28 cellular contexts compared by ENCODE assay signal in the genomic region with DNA sequence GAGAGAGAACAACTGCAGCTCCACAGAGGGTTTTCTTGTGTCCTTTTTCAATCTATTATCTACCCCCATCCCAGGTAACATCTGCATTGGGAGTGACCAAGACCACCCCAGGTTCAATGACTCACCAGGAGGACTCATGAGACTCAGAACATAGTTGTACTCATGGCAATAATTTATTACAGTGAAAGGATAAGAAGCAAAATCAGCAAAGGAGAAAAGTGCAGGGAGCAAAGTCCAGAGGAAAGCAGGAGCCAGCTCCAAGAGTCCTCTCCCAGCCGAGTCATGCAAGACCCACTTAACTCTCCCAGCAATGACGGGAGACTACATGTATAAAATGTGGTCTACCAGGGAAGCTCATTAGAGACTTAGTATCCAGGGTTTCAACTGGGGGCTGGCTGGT.
A peak's percentile ranks its signal among the peaks of the same experiment; 100 is the strongest.
DNase-seq lines count a peak whose midpoint lies in the region; ATAC-seq and TF ChIP-seq lines count a peak whose summit lies in the region.
"Had no signal": no experiment of that assay in that cellular context is flagged by ENCODE, and none has a peak within 500 bp of the region (broad histone marks: within the 10 kb centered on the region; RNA-seq: fewer than 3 reads in every experiment).

No MANE protein-coding gene starts in this region.

- no peak overlapping the region for H3K18ac ChIP-seq in H9 (ENCODE audit: insufficient read length, low read depth, low read length)

- no peak overlapping the region for H3K14ac ChIP-seq in H9 (ENCODE audit: insufficient read depth, low read length)

- DNase-seq in H9 (no peak), M059J (ENCODE audit: low read depth) (peak; percentile 16), astrocyte of the spinal cord (ENCODE audit: low read depth, low spot score) (peak; percentile 45), mucosa of gallbladder (ENCODE audit: low spot score) (peak; percentile 52)
- DNase-seq in activated T-cell treated with anti-CD3 and anti-CD28 coated beads, Interleukin-2, amount 50 U/mL, for 24 hours = no peak
- DNase-seq: activated CD4-positive, alpha-beta T cell treated with anti-CD3 and anti-CD28 coated beads for 4 hours; activated CD8-positive, alpha-beta memory T cell treated with anti-CD3 and anti-CD28 coated beads, Interleukin-2, amount 10 ng/mL, durations not matched to agents 7 days and 5 days; activated naive CD8-positive, alpha-beta T cell treated with anti-CD3 and anti-CD28 coated beads, Interleukin-2, amount 10 ng/mL, durations not matched to agents 7 days and 5 days; CD4-positive, CD25-positive, alpha-beta regulatory T cell; DMS79; heart left ventricle; KBM-7; left ventricle myocardium inferior; MV-4-11; naive thymus-derived CD8-positive, alpha-beta T cell; NCI-H1694; NCI-H2171 treated with DMSO at 0.1 percent for 48 hours; NCI-H524; retina; SJCRH30; stimulated activated CD4-positive, alpha-beta T cell treated with anti-CD3 and anti-CD28 coated beads, Interleukin-2, amount 100 ng/mL, for 24 hours had no signal

- H3K36me3 Mint-ChIP-seq in H9 (ENCODE audit: insufficient read depth in 1 of 3, low read depth in 3 of 3) = no peaks in the 10 kb centered on the region
- H3K36me3 Mint-ChIP-seq in activated T-cell treated with anti-CD3 and anti-CD28 coated beads, Interleukin-2, amount 50 U/mL, for 24 hours (ENCODE audit: low read depth) = no peaks in the 10 kb centered on the region
- H3K36me3 Mint-ChIP-seq: CD4-positive, CD25-positive, alpha-beta regulatory T cell; naive thymus-derived CD8-positive, alpha-beta T cell; type B pancreatic cell had no signal

- H3K4me1 ChIP-seq in H9 (ENCODE audit: insufficient read depth, low read length) = no peaks in the 10 kb centered on the region
- H3K4me1 ChIP-seq: left ventricle myocardium inferior had no signal

- ATAC-seq in GM21526 (IDR thresholded peaks at IDR 0.05; ENCODE audit: low FRiP score, unreplicated experiment) = no peak
- no peak for ATAC-seq in HG03378 (IDR thresholded peaks at IDR 0.05; ENCODE audit: unreplicated experiment)
- ATAC-seq: activated CD8-positive, alpha-beta memory T cell treated with anti-CD3 and anti-CD28 coated beads, Interleukin-2, amount 10 ng/mL, durations not matched to agents 7 days and 5 days; GM12878; heart left ventricle; naive thymus-derived CD8-positive, alpha-beta T cell had no signal

- no peaks in the 10 kb centered on the region for H4K20me1 ChIP-seq in H9 (ENCODE audit: control insufficient read depth, insufficient read depth, insufficient read length)

- H3K4me2 ChIP-seq in H9 (ENCODE audit: insufficient read depth, insufficient read length, low read length) = no peak overlapping the region
- H3K4me2 ChIP-seq: smooth muscle cell had no signal

- H3K27ac Mint-ChIP-seq in H9 = no peak overlapping the region
- no peak overlapping the region for H3K27ac Mint-ChIP-seq in activated T-cell treated with anti-CD3 and anti-CD28 coated beads, Interleukin-2, amount 50 U/mL, for 24 hours
- H3K27ac Mint-ChIP-seq: activated CD8-positive, alpha-beta memory T cell treated with anti-CD3 and anti-CD28 coated beads, Interleukin-2, amount 10 ng/mL, durations not matched to agents 7 days and 5 days; activated naive CD8-positive, alpha-beta T cell treated with anti-CD3 and anti-CD28 coated beads, Interleukin-2, amount 10 ng/mL, durations not matched to agents 7 days and 5 days; CD4-positive, CD25-positive, alpha-beta regulatory T cell; T-helper 1 cell treated with Interleukin-12 subunit alpha and Interleukin-12 subunit beta and Interleukin-4 antibody, amounts not matched to agents 30 μg/mL and 1 μg/mL, for 36 hours; type B pancreatic cell had no signal

- peak overlapping the region; percentile 40 for H2AFZ ChIP-seq in H9 (ENCODE audit: low read length)

- H3K4me3 ChIP-seq in astrocyte of the spinal cord (ENCODE audit: low read depth, low read length) = no peak overlapping the region
- H3K4me3 ChIP-seq: GM12878, heart left ventricle, left ventricle myocardium inferior, SJCRH30, smooth muscle cell had no signal

- H3K9ac ChIP-seq in H9 (ENCODE audit: extremely low read depth, insufficient read length, low read length) = no peak overlapping the region

- no peak overlapping the region for H3K4ac ChIP-seq in H9 (ENCODE audit: low read depth, low read length)

- no peaks in the 10 kb centered on the region for H3K23me2 ChIP-seq in H9 (ENCODE audit: insufficient read length, low read depth, low read length, poor library complexity, severe bottlenecking)

- H4K91ac ChIP-seq in H9 (ENCODE audit: insufficient read length, low read depth, low read length) = no peak overlapping the region

- H4K8ac ChIP-seq in H9 (replicated peaks; ENCODE audit: insufficient read length, low read depth, low read length) = no peak overlapping the region

- no peak overlapping the region for H3K56ac ChIP-seq in H9 (ENCODE audit: insufficient read length, low read depth, low read length)

- no peaks in the 10 kb centered on the region for H3K9me3 ChIP-seq in H9 (ENCODE audit: control insufficient read depth, low read depth, low read length)
- H3K9me3 ChIP-seq: heart left ventricle, left ventricle myocardium inferior, SJCRH30 had no signal

- no peak overlapping the region for H2AK5ac ChIP-seq in H9 (ENCODE audit: insufficient read length, low read length)

- TF ChIP-seq CTCF in H9 (conservative IDR thresholded peaks at IDR 0.05) (no peak), astrocyte of the spinal cord (IDR thresholded peaks at IDR 0.05; ENCODE audit: low read depth, low read length) (no peak)

- no peaks in the 10 kb centered on the region; the same call in 1 of the 2 replicates for H3K27me3 Mint-ChIP-seq in H9 (ENCODE audit: low read depth)
- H3K27me3 Mint-ChIP-seq in activated T-cell treated with anti-CD3 and anti-CD28 coated beads, Interleukin-2, amount 50 U/mL, for 24 hours = no peaks in the 10 kb centered on the region
- H3K27me3 Mint-ChIP-seq: naive thymus-derived CD8-positive, alpha-beta T cell; type B pancreatic cell had no signal

- H3K79me2 ChIP-seq in H9 (ENCODE audit: insufficient read depth, low read length) = no peaks in the 10 kb centered on the region

- H3K27ac ChIP-seq in H9 (ENCODE audit: insufficient read length, low read depth, low read length) = no peak overlapping the region
- H3K27ac ChIP-seq: epithelial cell of prostate, heart left ventricle, left ventricle myocardium inferior, SJCRH30 had no signal

- H3T11ph ChIP-seq in H9 (ENCODE audit: low read length) = no peak overlapping the region

- H3K27me3 ChIP-seq in H9 (ENCODE audit: insufficient read depth, low read length) = no peaks in the 10 kb centered on the region
- H3K27me3 ChIP-seq: heart left ventricle, SJCRH30 had no signal

- in situ Hi-C loops in astrocyte of the spinal cord (cut with HindIII; ENCODE audit: low sequenced_read_pairs) = no loop called here

- no peaks in the 10 kb centered on the region for H3K9me3 Mint-ChIP-seq in H9
- H3K9me3 Mint-ChIP-seq in activated T-cell treated with anti-CD3 and anti-CD28 coated beads, Interleukin-2, amount 50 U/mL, for 24 hours = peaks cover 6% of the 10 kb centered on the region
- H3K9me3 Mint-ChIP-seq: CD4-positive, CD25-positive, alpha-beta regulatory T cell; naive thymus-derived CD8-positive, alpha-beta T cell; T-helper 1 cell treated with Interleukin-12 subunit alpha and Interleukin-12 subunit beta and Interleukin-4 antibody, amounts not matched to agents 30 μg/mL and 1 μg/mL, for 36 hours; type B pancreatic cell had no signal

- H3K4me1 Mint-ChIP-seq in H9 = peaks cover 7 to 17% of the 10 kb centered on the region in 2 experiments
- peaks cover 47% of the 10 kb centered on the region for H3K4me1 Mint-ChIP-seq in activated T-cell treated with anti-CD3 and anti-CD28 coated beads, Interleukin-2, amount 50 U/mL, for 24 hours (ENCODE audit: low read depth)

- H2BK120ac ChIP-seq in H9 (ENCODE audit: low read depth, low read length, poor library complexity, severe bottlenecking) = no peak overlapping the region

- H2BK5ac ChIP-seq in H9 (ENCODE audit: insufficient read length, low read length) = no peak overlapping the region

- WGBS in H9 (ENCODE audit: extremely low coverage, insufficient read length, low lambda C conversion rate) = no CpG with 5 or more reads among the region's 2 CpGs

- H3K4me3 Mint-ChIP-seq in H9 = no peak overlapping the region
- H3K4me3 Mint-ChIP-seq in activated T-cell treated with anti-CD3 and anti-CD28 coated beads, Interleukin-2, amount 50 U/mL, for 24 hours = no peak overlapping the region
- H3K4me3 Mint-ChIP-seq: activated CD8-positive, alpha-beta memory T cell treated with anti-CD3 and anti-CD28 coated beads, Interleukin-2, amount 10 ng/mL, durations not matched to agents 7 days and 5 days; activated naive CD8-positive, alpha-beta T cell treated with anti-CD3 and anti-CD28 coated beads, Interleukin-2, amount 10 ng/mL, durations not matched to agents 7 days and 5 days; CD4-positive, CD25-positive, alpha-beta regulatory T cell; naive thymus-derived CD8-positive, alpha-beta T cell; T-helper 1 cell treated with Interleukin-12 subunit alpha and Interleukin-12 subunit beta and Interleukin-4 antibody, amounts not matched to agents 30 μg/mL and 1 μg/mL, for 36 hours; type B pancreatic cell had no signal

- no peak overlapping the region for H3K23ac ChIP-seq in H9 (ENCODE audit: insufficient read length, low read depth, low read length)

- H2BK12ac ChIP-seq in H9 (ENCODE audit: insufficient read length, low read depth, low read length) = no peak overlapping the region

- H2BK15ac ChIP-seq in H9 (ENCODE audit: low read depth, low read length) = no peak overlapping the region

- H3K79me1 ChIP-seq in H9 (ENCODE audit: insufficient read depth, low read depth, low read length, poor library complexity, severe bottlenecking) = no peaks in the 10 kb centered on the region

- no peak overlapping the region for H2BK20ac ChIP-seq in H9 (ENCODE audit: low read depth, low read length, poor library complexity, severe bottlenecking)

- no peak overlapping the region for H4K5ac ChIP-seq in H9 (ENCODE audit: insufficient read length, low read depth, low read length)

Comparison
In these comparisons a context has a peak if more than half of its experiments do, and no peak if none do; other contexts are left out.
1. DNase-seq: peak in M059J (single experiment), astrocyte of the spinal cord (single experiment) and mucosa of gallbladder (single experiment); none in H9 (single experiment) and activated T-cell treated with anti-CD3 and anti-CD28 coated beads, Interleukin-2, amount 50 U/mL, for 24 hours (single experiment).